Comparison of ENCODE assay signal across 28 cellular contexts in the genomic region with DNA sequence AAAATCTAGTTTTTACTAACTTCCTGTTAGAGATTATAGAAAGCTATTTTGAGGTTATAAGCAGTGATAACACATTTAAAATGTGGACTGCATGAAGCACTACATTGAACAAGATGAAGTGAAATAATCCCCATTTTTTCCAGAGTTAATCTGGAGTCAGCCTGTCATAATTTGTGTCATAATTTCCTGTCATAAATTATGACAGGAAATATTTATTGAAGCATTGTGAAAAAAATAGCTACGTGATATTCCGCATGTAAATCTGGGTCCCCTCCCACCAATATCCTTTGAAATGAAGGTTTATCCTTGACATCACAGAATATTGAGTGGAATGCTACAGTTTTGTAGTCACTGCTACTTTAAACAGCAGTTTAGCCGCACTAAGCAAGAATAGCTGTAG. TPM values are rescaled to one million over a fixed set of nuclear protein-coding genes. Genes with fewer than 3 reads are reported as not detected.
"Had no signal": no experiment of that assay in that cellular context is flagged by ENCODE, and none has a peak within 500 bp of the region (broad histone marks: within the 10 kb centered on the region; RNA-seq: fewer than 3 reads in every experiment).

No MANE protein-coding gene starts in this region.

- H3K9me3 Mint-ChIP-seq: activated CD4-positive, alpha-beta T cell treated with anti-CD3 and anti-CD28 coated beads, Interleukin-2, amount 10 ng/mL, durations not matched to agents 24 days and 14 days; activated CD8-positive, alpha-beta T cell treated with anti-CD3 and anti-CD28 coated beads for 36 hours; activated naive CD4-positive, alpha-beta T cell treated with anti-CD3 and anti-CD28 coated beads, Interleukin-2, amount 50 U/mL, for 24 hours; activated naive CD8-positive, alpha-beta T cell treated with anti-CD3 and anti-CD28 coated beads, Interleukin-2, amount 10 ng/mL, durations not matched to agents 7 days and 5 days; activated T-cell treated with anti-CD3 and anti-CD28 coated beads, Interleukin-2, amount 50 U/mL, for 24 hours; activated T-helper 2 cell treated with anti-CD3 and anti-CD28 coated beads, Interferon-gamma antibody, Interleukin-2, Interleukin-4, amounts not matched to agents 10 μg/mL and 5 μg/mL and 100 μg/mL, durations not matched to agents 14 hours and 24 hours and 36 hours; T-helper 1 cell treated with Interleukin-12 subunit alpha and Interleukin-12 subunit beta and Interleukin-4 antibody, amounts not matched to agents 30 μg/mL and 1 μg/mL, for 36 hours; T-helper 2 cell treated with Interferon-gamma antibody and Interleukin-4, amounts not matched to agents 5 μg/mL and 100 μg/mL, for 36 hours had no signal

- H3K4me1 ChIP-seq: ascending aorta, breast epithelium had no signal

- H3K4me3 Mint-ChIP-seq: activated CD4-positive, alpha-beta T cell treated with anti-CD3 and anti-CD28 coated beads, Interleukin-2, amount 10 ng/mL, durations not matched to agents 24 days and 14 days; activated CD8-positive, alpha-beta T cell treated with anti-CD3 and anti-CD28 coated beads for 36 hours; activated naive CD4-positive, alpha-beta T cell treated with anti-CD3 and anti-CD28 coated beads, Interleukin-2, amount 50 U/mL, for 24 hours; activated naive CD8-positive, alpha-beta T cell treated with anti-CD3 and anti-CD28 coated beads, Interleukin-2, amount 10 ng/mL, durations not matched to agents 7 days and 5 days; activated T-cell treated with anti-CD3 and anti-CD28 coated beads, Interleukin-2, amount 50 U/mL, for 24 hours; T-helper 1 cell treated with Interleukin-12 subunit alpha and Interleukin-12 subunit beta and Interleukin-4 antibody, amounts not matched to agents 30 μg/mL and 1 μg/mL, for 36 hours; T-helper 2 cell treated with Interferon-gamma antibody and Interleukin-4, amounts not matched to agents 5 μg/mL and 100 μg/mL, for 36 hours had no signal

- H3K4me1 Mint-ChIP-seq: activated CD4-positive, alpha-beta T cell treated with anti-CD3 and anti-CD28 coated beads, Interleukin-2, amount 10 ng/mL, durations not matched to agents 24 days and 14 days; activated naive CD4-positive, alpha-beta T cell treated with anti-CD3 and anti-CD28 coated beads, Interleukin-2, amount 50 U/mL, for 24 hours; activated naive CD8-positive, alpha-beta T cell treated with anti-CD3 and anti-CD28 coated beads, Interleukin-2, amount 10 ng/mL, durations not matched to agents 7 days and 5 days had no signal

- H3K9me3 ChIP-seq: ascending aorta, breast epithelium, SJCRH30, SK-N-SH had no signal

- FAIRE-seq: TTC549 had no signal

- H3K4me2 ChIP-seq: SK-N-SH had no signal

- DNase-seq: activated CD4-positive, alpha-beta T cell treated with anti-CD3 and anti-CD28 coated beads, Interleukin-2, amount 10 ng/mL, durations not matched to agents 24 days and 14 days; activated CD4-positive, alpha-beta T cell treated with anti-CD3 and anti-CD28 coated beads, Interleukin-2, amount 50 U/mL, for 4 hours; activated CD8-positive, alpha-beta T cell treated with anti-CD3 and anti-CD28 coated beads for 36 hours; activated gamma-delta T cell; activated naive CD4-positive, alpha-beta T cell treated with Interleukin-2 at 50 U/mL for 16 hours; activated naive CD8-positive, alpha-beta T cell treated with anti-CD3 and anti-CD28 coated beads, Interleukin-2, amount 10 ng/mL, durations not matched to agents 7 days and 5 days; activated T-cell treated with anti-CD3 and anti-CD28 coated beads, Interleukin-2, amount 50 U/mL, for 24 hours; amygdala; NCI-H1048; NCI-H1105 treated with DMSO at 0.1 percent for 48 hours; NCI-H1436; NCI-H1694 treated with DMSO at 0.1 percent for 48 hours; NCI-H2029; NCI-H345; NCI-H524 treated with DMSO at 0.1 percent for 48 hours; SHP77; SJCRH30; SK-N-SH had no signal

- H3K27ac ChIP-seq: ascending aorta, breast epithelium, SJCRH30 had no signal

- H3K4me3 ChIP-seq: ascending aorta, breast epithelium, SJCRH30 had no signal

- H3K9ac ChIP-seq: SK-N-SH had no signal

- H3K27ac Mint-ChIP-seq: activated CD4-positive, alpha-beta T cell treated with anti-CD3 and anti-CD28 coated beads, Interleukin-2, amount 10 ng/mL, durations not matched to agents 24 days and 14 days; activated CD8-positive, alpha-beta T cell treated with anti-CD3 and anti-CD28 coated beads for 36 hours; activated naive CD4-positive, alpha-beta T cell treated with anti-CD3 and anti-CD28 coated beads, Interleukin-2, amount 50 U/mL, for 24 hours; activated naive CD8-positive, alpha-beta T cell treated with anti-CD3 and anti-CD28 coated beads, Interleukin-2, amount 10 ng/mL, durations not matched to agents 7 days and 5 days; activated T-cell treated with anti-CD3 and anti-CD28 coated beads, Interleukin-2, amount 50 U/mL, for 24 hours; activated T-helper 2 cell treated with anti-CD3 and anti-CD28 coated beads, Interferon-gamma antibody, Interleukin-2, Interleukin-4, amounts not matched to agents 10 μg/mL and 5 μg/mL and 100 μg/mL, durations not matched to agents 14 hours and 24 hours and 36 hours; T-helper 1 cell treated with Interleukin-12 subunit alpha and Interleukin-12 subunit beta and Interleukin-4 antibody, amounts not matched to agents 30 μg/mL and 1 μg/mL, for 36 hours; T-helper 2 cell treated with Interferon-gamma antibody and Interleukin-4, amounts not matched to agents 5 μg/mL and 100 μg/mL, for 36 hours had no signal

- H3K27me3 Mint-ChIP-seq: activated CD4-positive, alpha-beta T cell treated with anti-CD3 and anti-CD28 coated beads, Interleukin-2, amount 10 ng/mL, durations not matched to agents 24 days and 14 days; activated CD8-positive, alpha-beta T cell treated with anti-CD3 and anti-CD28 coated beads for 36 hours; activated naive CD4-positive, alpha-beta T cell treated with anti-CD3 and anti-CD28 coated beads, Interleukin-2, amount 50 U/mL, for 24 hours; activated naive CD8-positive, alpha-beta T cell treated with anti-CD3 and anti-CD28 coated beads, Interleukin-2, amount 10 ng/mL, durations not matched to agents 7 days and 5 days; activated T-cell treated with anti-CD3 and anti-CD28 coated beads, Interleukin-2, amount 50 U/mL, for 24 hours had no signal

- ATAC-seq: activated CD8-positive, alpha-beta T cell treated with anti-CD3 and anti-CD28 coated beads for 36 hours; Panc1 had no signal

RNA-seq across cellular contexts. Expression of a gene that starts 40.1 kb away (rescaled TPM):
- total RNA-seq: ascending aorta, NCI-H460, RPMI7951, SJCRH30 had no signal

RNA-seq across cellular contexts. Expression of a gene that starts 56.9 kb away (rescaled TPM):
- total RNA-seq: SJCRH30 had no signal
